Comparison of ENCODE assay signal across 1 cellular context in genomic region chr3:49713336-49714105, GRCh38.
TF ChIP-seq lines count a peak whose summit lies in the region.

No MANE protein-coding gene starts in this region.

TF ChIP-seq in WTC11, 78 proteins besides CTCF, POLR2A, EP300 and RAD21 (continued from another document):
- TF ChIP-seq CDX4 (CRISPR knock-in tag; IDR thresholded peaks at IDR 0.05; ENCODE audit: borderline replicate concordance) = no peak
- TF ChIP-seq MAX (CRISPR knock-in tag; IDR thresholded peaks at IDR 0.05) = no peak
- no peak for TF ChIP-seq NFYB (CRISPR knock-in tag; conservative IDR thresholded peaks at IDR 0.05; ENCODE audit: low read depth)
- no peak for TF ChIP-seq ZMAT4 (CRISPR knock-in tag; IDR thresholded peaks at IDR 0.05)
- TF ChIP-seq ZNF396 (CRISPR knock-in tag; IDR thresholded peaks at IDR 0.05; ENCODE audit: borderline replicate concordance) = no peak
- TF ChIP-seq, protein P1, sequence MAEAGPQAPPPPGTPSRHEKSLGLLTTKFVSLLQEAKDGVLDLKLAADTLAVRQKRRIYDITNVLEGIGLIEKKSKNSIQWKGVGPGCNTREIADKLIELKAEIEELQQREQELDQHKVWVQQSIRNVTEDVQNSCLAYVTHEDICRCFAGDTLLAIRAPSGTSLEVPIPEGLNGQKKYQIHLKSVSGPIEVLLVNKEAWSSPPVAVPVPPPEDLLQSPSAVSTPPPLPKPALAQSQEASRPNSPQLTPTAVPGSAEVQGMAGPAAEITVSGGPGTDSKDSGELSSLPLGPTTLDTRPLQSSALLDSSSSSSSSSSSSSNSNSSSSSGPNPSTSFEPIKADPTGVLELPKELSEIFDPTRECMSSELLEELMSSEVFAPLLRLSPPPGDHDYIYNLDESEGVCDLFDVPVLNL (CRISPR knock-in tag; IDR thresholded peaks at IDR 0.05; ENCODE audit: borderline replicate concordance, low read depth) = no peak
- TF ChIP-seq NR3C1 (CRISPR knock-in tag; conservative IDR thresholded peaks at IDR 0.05; ENCODE audit: low read depth) = no peak
- TF ChIP-seq, protein P2, sequence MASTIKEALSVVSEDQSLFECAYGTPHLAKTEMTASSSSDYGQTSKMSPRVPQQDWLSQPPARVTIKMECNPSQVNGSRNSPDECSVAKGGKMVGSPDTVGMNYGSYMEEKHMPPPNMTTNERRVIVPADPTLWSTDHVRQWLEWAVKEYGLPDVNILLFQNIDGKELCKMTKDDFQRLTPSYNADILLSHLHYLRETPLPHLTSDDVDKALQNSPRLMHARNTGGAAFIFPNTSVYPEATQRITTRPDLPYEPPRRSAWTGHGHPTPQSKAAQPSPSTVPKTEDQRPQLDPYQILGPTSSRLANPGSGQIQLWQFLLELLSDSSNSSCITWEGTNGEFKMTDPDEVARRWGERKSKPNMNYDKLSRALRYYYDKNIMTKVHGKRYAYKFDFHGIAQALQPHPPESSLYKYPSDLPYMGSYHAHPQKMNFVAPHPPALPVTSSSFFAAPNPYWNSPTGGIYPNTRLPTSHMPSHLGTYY (CRISPR knock-in tag; IDR thresholded peaks at IDR 0.05) = no peak
- no peak for TF ChIP-seq TCF7 (CRISPR knock-in tag; IDR thresholded peaks at IDR 0.05; ENCODE audit: low read depth)
